Comparison of ENCODE assay signal across 21 cellular contexts in genomic region chr14:64756712-64757111, GRCh38. TPM values are rescaled to one million over a fixed set of nuclear protein-coding genes. Genes with fewer than 3 reads are reported as not detected.
DNase-seq lines count a peak whose midpoint lies in the region; ATAC-seq, FAIRE-seq and TF ChIP-seq lines count a peak whose summit lies in the region.
"Had no signal": no experiment of that assay in that cellular context is flagged by ENCODE, and none has a peak within 500 bp of the region (broad histone marks: within the 10 kb centered on the region; RNA-seq: fewer than 3 reads in every experiment).

No MANE protein-coding gene starts in this region.

- peak; percentile 78 for FAIRE-seq in urothelium cell line (lab: Jason Lieb, UNC)
- FAIRE-seq: pancreas had no signal

- DNase-seq in activated CD4-positive, alpha-beta T cell treated with anti-CD3 and anti-CD28 coated beads, Interleukin-2, amount 10 ng/mL, durations not matched to agents 7 days and 5 days: no peak
- no peak for DNase-seq in activated CD4-positive, alpha-beta T cell treated with anti-CD3 and anti-CD28 coated beads, Interleukin-2, amount 50 U/mL, for 1 hour
- DNase-seq in chondrocyte (ENCODE audit: low spot score) (peak; percentile 48), natural killer cell (no peak), urothelium cell line (ENCODE audit: low spot score) (no peak), NCI-H1105 treated with DMSO at 0.1 percent for 48 hours (lab: John Stamatoyannopoulos, UW) (no peak)
- DNase-seq: activated CD4-positive, CD25-positive, alpha-beta regulatory T cell treated with anti-CD3 and anti-CD28 coated beads, Interleukin-2, amount 50 U/mL, for 72 hours; activated naive CD4-positive, alpha-beta T cell treated with anti-CD3 and anti-CD28 coated beads for 36 hours; central memory CD4-positive, alpha-beta T cell; GDM1; naive thymus-derived CD4-positive, alpha-beta T cell; NCI-H446; SHP77 treated with DMSO at 0.1 percent for 48 hours; stimulated activated naive CD8-positive, alpha-beta T cell treated with anti-CD3 and anti-CD28 coated beads, Interleukin-15, amount 100 ng/mL, for 72 hours; thyroid gland had no signal

- ATAC-seq in natural killer cell (no peak), HG03045 (IDR thresholded peaks at IDR 0.05; ENCODE audit: unreplicated experiment) (no peak), HG03139 (IDR thresholded peaks at IDR 0.05; ENCODE audit: unreplicated experiment) (no peak)
- ATAC-seq: left lobe of liver; pancreas; stimulated activated naive CD8-positive, alpha-beta T cell treated with anti-CD3 and anti-CD28 coated beads, Interleukin-15, amount 100 ng/mL, for 72 hours had no signal

- peaks cover 43% of the 10 kb centered on the region for H3K4me1 Mint-ChIP-seq in activated CD4-positive, alpha-beta T cell treated with anti-CD3 and anti-CD28 coated beads, Interleukin-2, amount 10 ng/mL, durations not matched to agents 7 days and 5 days
- H3K4me1 Mint-ChIP-seq in chondrocyte (ENCODE audit: low read depth): peaks cover 67% of the 10 kb centered on the region
- peaks cover 70 to 81% of the 10 kb centered on the region in 2 donors for H3K4me1 Mint-ChIP-seq in natural killer cell

- H3K27me3 Mint-ChIP-seq in activated CD4-positive, alpha-beta T cell treated with anti-CD3 and anti-CD28 coated beads, Interleukin-2, amount 10 ng/mL, durations not matched to agents 7 days and 5 days: peaks cover 10% of the 10 kb centered on the region
- H3K27me3 Mint-ChIP-seq in chondrocyte (ENCODE audit: low read depth) (no peaks in the 10 kb centered on the region), natural killer cell (ENCODE audit: low read depth in 2 of 2) (peaks cover 0 to 8% of the 10 kb centered on the region in 2 donors)

- intact Hi-C loops in natural killer cell (cut with micrococcal nuclease): loop anchor here (2.0 to 5.0 kb wide), 2 partner anchors 34 to 52 kb away; partner anchors contain the start of gene PLEKHG3

- H3K4me3 Mint-ChIP-seq in activated CD4-positive, alpha-beta T cell treated with anti-CD3 and anti-CD28 coated beads, Interleukin-2, amount 10 ng/mL, durations not matched to agents 7 days and 5 days: no peak overlapping the region
- H3K4me3 Mint-ChIP-seq in chondrocyte (ENCODE audit: unreplicated experiment) (no peak overlapping the region), natural killer cell (peak overlapping the region; percentile 45)
- H3K4me3 Mint-ChIP-seq: activated naive CD4-positive, alpha-beta T cell treated with anti-CD3 and anti-CD28 coated beads for 36 hours; HFFc6; naive thymus-derived CD4-positive, alpha-beta T cell; stimulated activated naive CD8-positive, alpha-beta T cell treated with anti-CD3 and anti-CD28 coated beads, Interleukin-15, amount 100 ng/mL, for 72 hours had no signal

- peak overlapping the region; percentile 66 for H3K27ac Mint-ChIP-seq in activated CD4-positive, alpha-beta T cell treated with anti-CD3 and anti-CD28 coated beads, Interleukin-2, amount 10 ng/mL, durations not matched to agents 7 days and 5 days
- peak overlapping the region; percentile 94 for H3K27ac Mint-ChIP-seq in chondrocyte (ENCODE audit: unreplicated experiment)
- peak overlapping the region; percentile 70 to 85 for H3K27ac Mint-ChIP-seq in natural killer cell
- H3K27ac Mint-ChIP-seq: activated naive CD4-positive, alpha-beta T cell treated with anti-CD3 and anti-CD28 coated beads for 36 hours; activated T-cell treated with anti-CD3 and anti-CD28 coated beads, Interleukin-2, amount 50 U/mL, for 72 hours; HFFc6; naive thymus-derived CD4-positive, alpha-beta T cell had no signal

- CTCF ChIA-PET in activated CD4-positive, alpha-beta T cell treated with anti-CD3 and anti-CD28 coated beads, Interleukin-2, amount 10 ng/mL, durations not matched to agents 7 days and 5 days (lab: Charles Lee): interaction anchor here (0.6 kb wide), 1 partner anchor 134 kb away, joined by 3 read pairs; no protein-coding TSS in a partner anchor

- no peaks in the 10 kb centered on the region for H3K36me3 Mint-ChIP-seq in activated CD4-positive, alpha-beta T cell treated with anti-CD3 and anti-CD28 coated beads, Interleukin-2, amount 10 ng/mL, durations not matched to agents 7 days and 5 days (ENCODE audit: low read depth)
- H3K36me3 Mint-ChIP-seq in chondrocyte (ENCODE audit: low read depth): no peaks in the 10 kb centered on the region
- H3K36me3 Mint-ChIP-seq in natural killer cell: no peaks in the 10 kb centered on the region
- H3K36me3 Mint-ChIP-seq: naive thymus-derived CD4-positive, alpha-beta T cell had no signal

- TF ChIP-seq CTCF in chondrocyte (IDR thresholded peaks at IDR 0.05) (no peak), natural killer cell (IDR thresholded peaks at IDR 0.05) (no peak)

- H3K9me3 Mint-ChIP-seq in activated CD4-positive, alpha-beta T cell treated with anti-CD3 and anti-CD28 coated beads, Interleukin-2, amount 10 ng/mL, durations not matched to agents 7 days and 5 days: no peaks in the 10 kb centered on the region
- H3K9me3 Mint-ChIP-seq in chondrocyte (ENCODE audit: low read depth): no peaks in the 10 kb centered on the region
- H3K9me3 Mint-ChIP-seq in natural killer cell: no peaks in the 10 kb centered on the region
- H3K9me3 Mint-ChIP-seq: activated naive CD4-positive, alpha-beta T cell treated with anti-CD3 and anti-CD28 coated beads for 36 hours; activated T-cell treated with anti-CD3 and anti-CD28 coated beads, Interleukin-2, amount 50 U/mL, for 72 hours; HFFc6; naive thymus-derived CD4-positive, alpha-beta T cell; stimulated activated naive CD8-positive, alpha-beta T cell treated with anti-CD3 and anti-CD28 coated beads, Interleukin-15, amount 100 ng/mL, for 72 hours had no signal

- POLR2A ChIA-PET in activated CD4-positive, alpha-beta T cell treated with anti-CD3 and anti-CD28 coated beads, Interleukin-2, amount 10 ng/mL, durations not matched to agents 7 days and 5 days (lab: Charles Lee): no interaction called here

RNA-seq across cellular contexts. Expression of gene PLEKHG3, which starts 52.5 kb away (rescaled TPM):
- 10 to 100 TPM; 36.0 to 39.5 TPM for total RNA-seq in activated CD4-positive, alpha-beta T cell treated with anti-CD3 and anti-CD28 coated beads, Interleukin-2, amount 10 ng/mL, durations not matched to agents 7 days and 5 days
- total RNA-seq in chondrocyte (46.3 to 133 TPM (median 131 TPM) in 3 replicates), natural killer cell (100 to 1,000 TPM; 184 to 285 (median 225) TPM)
